2 cellular contexts compared by ENCODE assay signal in the genomic region with DNA sequence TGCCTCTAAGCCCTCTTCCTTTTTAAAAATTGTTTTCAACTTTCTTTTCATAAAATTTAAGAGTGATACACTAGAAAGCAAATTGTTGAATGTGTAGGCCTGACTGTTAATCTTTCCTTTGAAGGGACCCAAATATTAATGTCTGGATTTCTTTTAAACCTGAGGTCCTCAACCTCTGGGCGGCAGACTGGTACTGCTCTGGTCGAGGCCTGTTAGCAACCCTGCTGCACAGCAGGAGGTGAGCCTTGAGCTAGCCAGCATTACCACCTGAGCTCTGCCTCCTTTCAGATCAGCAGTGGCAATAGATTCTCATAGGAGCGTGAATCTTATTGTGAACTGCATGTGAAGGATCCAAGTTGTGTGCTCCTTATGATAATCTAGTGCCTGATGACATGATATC.
TF ChIP-seq lines count a peak whose summit lies in the region.

No MANE protein-coding gene starts in this region.

TF ChIP-seq in HCT116, 20 proteins besides CTCF, POLR2A, EP300 and RAD21:
- TF ChIP-seq, protein P1, sequence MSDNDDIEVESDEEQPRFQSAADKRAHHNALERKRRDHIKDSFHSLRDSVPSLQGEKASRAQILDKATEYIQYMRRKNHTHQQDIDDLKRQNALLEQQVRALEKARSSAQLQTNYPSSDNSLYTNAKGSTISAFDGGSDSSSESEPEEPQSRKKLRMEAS (IDR thresholded peaks at IDR 0.05) = no peak
- TF ChIP-seq EZH2 (IDR thresholded peaks at IDR 0.05) (no peak), SIN3A (IDR thresholded peaks at IDR 0.05; ENCODE audit: low read depth) (no peak), CBX3 (IDR thresholded peaks at IDR 0.05; ENCODE audit: low read depth) (no peak), FOSL1 (IDR thresholded peaks at IDR 0.05; ENCODE audit: low read depth) (no peak), ELF1 (IDR thresholded peaks at IDR 0.05; ENCODE audit: borderline replicate concordance, low read depth) (no peak), TCF7L2 (IDR thresholded peaks at IDR 0.05; ENCODE audit: borderline replicate concordance, extremely low read depth, insufficient read depth, insufficient read length) (no peak), EGR1 (IDR thresholded peaks at IDR 0.05; ENCODE audit: low read depth) (no peak), JUND (IDR thresholded peaks at IDR 0.05) (no peak), CEBPB (IDR thresholded peaks at IDR 0.05; ENCODE audit: low read depth) (no peak), YY1 (IDR thresholded peaks at IDR 0.05; ENCODE audit: extremely low read depth, insufficient replicate concordance, low read depth, low read length) (no peak), EZH2phosphoT487 (IDR thresholded peaks at IDR 0.05; ENCODE audit: borderline replicate concordance) (no peak)
- TF ChIP-seq, protein P2, sequence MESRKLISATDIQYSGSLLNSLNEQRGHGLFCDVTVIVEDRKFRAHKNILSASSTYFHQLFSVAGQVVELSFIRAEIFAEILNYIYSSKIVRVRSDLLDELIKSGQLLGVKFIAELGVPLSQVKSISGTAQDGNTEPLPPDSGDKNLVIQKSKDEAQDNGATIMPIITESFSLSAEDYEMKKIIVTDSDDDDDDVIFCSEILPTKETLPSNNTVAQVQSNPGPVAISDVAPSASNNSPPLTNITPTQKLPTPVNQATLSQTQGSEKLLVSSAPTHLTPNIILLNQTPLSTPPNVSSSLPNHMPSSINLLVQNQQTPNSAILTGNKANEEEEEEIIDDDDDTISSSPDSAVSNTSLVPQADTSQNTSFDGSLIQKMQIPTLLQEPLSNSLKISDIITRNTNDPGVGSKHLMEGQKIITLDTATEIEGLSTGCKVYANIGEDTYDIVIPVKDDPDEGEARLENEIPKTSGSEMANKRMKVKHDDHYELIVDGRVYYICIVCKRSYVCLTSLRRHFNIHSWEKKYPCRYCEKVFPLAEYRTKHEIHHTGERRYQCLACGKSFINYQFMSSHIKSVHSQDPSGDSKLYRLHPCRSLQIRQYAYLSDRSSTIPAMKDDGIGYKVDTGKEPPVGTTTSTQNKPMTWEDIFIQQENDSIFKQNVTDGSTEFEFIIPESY (IDR thresholded peaks at IDR 0.05; ENCODE audit: extremely low read depth, insufficient replicate concordance, low read length) = no peak
- TF ChIP-seq, protein P3, sequence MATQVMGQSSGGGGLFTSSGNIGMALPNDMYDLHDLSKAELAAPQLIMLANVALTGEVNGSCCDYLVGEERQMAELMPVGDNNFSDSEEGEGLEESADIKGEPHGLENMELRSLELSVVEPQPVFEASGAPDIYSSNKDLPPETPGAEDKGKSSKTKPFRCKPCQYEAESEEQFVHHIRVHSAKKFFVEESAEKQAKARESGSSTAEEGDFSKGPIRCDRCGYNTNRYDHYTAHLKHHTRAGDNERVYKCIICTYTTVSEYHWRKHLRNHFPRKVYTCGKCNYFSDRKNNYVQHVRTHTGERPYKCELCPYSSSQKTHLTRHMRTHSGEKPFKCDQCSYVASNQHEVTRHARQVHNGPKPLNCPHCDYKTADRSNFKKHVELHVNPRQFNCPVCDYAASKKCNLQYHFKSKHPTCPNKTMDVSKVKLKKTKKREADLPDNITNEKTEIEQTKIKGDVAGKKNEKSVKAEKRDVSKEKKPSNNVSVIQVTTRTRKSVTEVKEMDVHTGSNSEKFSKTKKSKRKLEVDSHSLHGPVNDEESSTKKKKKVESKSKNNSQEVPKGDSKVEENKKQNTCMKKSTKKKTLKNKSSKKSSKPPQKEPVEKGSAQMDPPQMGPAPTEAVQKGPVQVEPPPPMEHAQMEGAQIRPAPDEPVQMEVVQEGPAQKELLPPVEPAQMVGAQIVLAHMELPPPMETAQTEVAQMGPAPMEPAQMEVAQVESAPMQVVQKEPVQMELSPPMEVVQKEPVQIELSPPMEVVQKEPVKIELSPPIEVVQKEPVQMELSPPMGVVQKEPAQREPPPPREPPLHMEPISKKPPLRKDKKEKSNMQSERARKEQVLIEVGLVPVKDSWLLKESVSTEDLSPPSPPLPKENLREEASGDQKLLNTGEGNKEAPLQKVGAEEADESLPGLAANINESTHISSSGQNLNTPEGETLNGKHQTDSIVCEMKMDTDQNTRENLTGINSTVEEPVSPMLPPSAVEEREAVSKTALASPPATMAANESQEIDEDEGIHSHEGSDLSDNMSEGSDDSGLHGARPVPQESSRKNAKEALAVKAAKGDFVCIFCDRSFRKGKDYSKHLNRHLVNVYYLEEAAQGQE (IDR thresholded peaks at IDR 0.05; ENCODE audit: low read depth) = no peak
- TF ChIP-seq, protein P4, sequence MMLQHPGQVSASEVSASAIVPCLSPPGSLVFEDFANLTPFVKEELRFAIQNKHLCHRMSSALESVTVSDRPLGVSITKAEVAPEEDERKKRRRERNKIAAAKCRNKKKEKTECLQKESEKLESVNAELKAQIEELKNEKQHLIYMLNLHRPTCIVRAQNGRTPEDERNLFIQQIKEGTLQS (IDR thresholded peaks at IDR 0.05) = no peak

TF ChIP-seq in GM12878, 131 proteins besides CTCF, POLR2A, EP300 and RAD21:
- TF ChIP-seq SIN3A (IDR thresholded peaks at IDR 0.05; ENCODE audit: low read depth, low read length) = no peak
- no peak for TF ChIP-seq NFYA (IDR thresholded peaks at IDR 0.05; ENCODE audit: borderline replicate concordance, low read depth, low read length)
- TF ChIP-seq WRNIP1 (IDR thresholded peaks at IDR 0.05; ENCODE audit: borderline replicate concordance, low read depth, low read length) = no peak
